Comparison of ENCODE assay signal across 8 cellular contexts in the genomic region with DNA sequence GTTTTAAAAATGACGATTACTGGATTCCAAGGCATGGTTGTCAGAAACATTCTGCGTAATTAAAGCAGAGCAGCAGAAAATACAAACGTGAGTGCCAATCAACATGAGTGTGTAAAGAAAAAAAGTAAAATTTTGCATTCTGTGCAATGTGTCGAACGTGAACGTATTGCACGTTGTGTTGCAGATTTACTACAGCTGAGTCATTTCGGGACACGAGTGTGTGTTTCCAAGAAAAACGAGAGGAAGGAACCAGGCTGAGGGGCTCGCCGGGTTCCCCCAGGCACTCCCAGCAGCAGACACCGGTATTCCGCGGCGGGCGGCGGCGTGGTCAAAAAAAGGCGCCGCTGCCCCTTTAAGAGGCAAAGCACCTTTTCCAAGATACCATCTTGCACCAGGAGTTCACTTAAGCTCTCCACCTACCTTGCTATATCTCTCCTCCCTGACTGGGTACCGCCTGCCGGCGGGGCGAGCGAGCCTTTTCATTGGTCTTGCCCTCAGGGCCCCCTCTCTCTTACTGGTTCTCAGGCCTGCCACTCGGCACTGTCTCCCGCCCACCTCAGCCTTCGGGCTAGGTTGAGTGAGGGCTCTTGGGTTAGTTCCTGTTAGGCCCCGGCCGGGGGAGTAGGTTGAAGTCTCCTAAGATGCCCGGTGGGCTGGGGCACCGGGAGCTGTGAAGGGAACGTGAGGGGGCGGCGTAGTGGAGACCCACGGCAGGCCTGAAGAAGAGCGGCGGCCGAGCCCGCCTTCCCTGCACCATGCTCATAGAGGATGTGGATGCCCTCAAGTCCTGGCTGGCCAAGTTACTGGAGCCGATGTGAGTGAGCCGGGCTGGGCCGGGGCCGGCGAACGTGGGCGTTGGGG. TPM values are rescaled to one million over a fixed set of nuclear protein-coding genes. Genes with fewer than 3 reads are reported as not detected.
DNase-seq lines count a peak whose midpoint lies in the region; ATAC-seq and TF ChIP-seq lines count a peak whose summit lies in the region.

Gene RBM27, plus strand, starts transcription at position 595 of the 861 bp plus-strand sequence. Its CDS starts 161 bp downstream, at position 756.

- peak; percentile 100 for ATAC-seq in GM21717 (IDR thresholded peaks at IDR 0.05; ENCODE audit: unreplicated experiment)

- H3F3A ChIP-seq in PC-9 (ENCODE audit: insufficient read depth, low read depth) = peaks cover 8% of the 10 kb centered on the region; the same call in 1 of the 2 replicates

- H3K4me3 ChIP-seq in PC-9 = peak within 1 kb of the TSS; percentile 96
- H3K4me3 ChIP-seq in esophagus muscularis mucosa = peak within 1 kb of the TSS; percentile 83 to 99 (median 94)
- peak within 1 kb of the TSS; percentile 68 to 88 for H3K4me3 ChIP-seq in muscle layer of colon (ENCODE audit: low read depth in 1 of 2, low read length in 2 of 2)

- POLR2A ChIA-PET in PC-9 (lab: Charles Lee; ENCODE audit: unreplicated experiment) = interaction anchor here (0.5 kb wide), 1 partner anchor 50 kb away, joined by 3 read pairs; no protein-coding TSS in a partner anchor

- H3K9ac ChIP-seq in muscle layer of colon (ENCODE audit: low read length) = peak within 1 kb of the TSS; percentile 75

- WGBS in esophagus muscularis mucosa = under 1% methylated on average over 35 of the region's 48 CpGs

- TF ChIP-seq CTCF in PC-9 (conservative IDR thresholded peaks at IDR 0.05) (no peak), esophagus muscularis mucosa (IDR thresholded peaks at IDR 0.05) (no peak)

- no peak for TF ChIP-seq POLR2A in esophagus muscularis mucosa (IDR thresholded peaks at IDR 0.05; ENCODE audit: low read depth)

- peaks cover 48% of the 10 kb centered on the region for H3K79me2 ChIP-seq in PC-9 (ENCODE audit: low read depth)

- BruUV-seq in PC-9 (replicated peaks; lab: Mats Ljungman, UMichigan) = no TSS peak

- H3K4me1 ChIP-seq in PC-9 (replicated peaks; ENCODE audit: insufficient read depth) (peaks cover 33% of the 10 kb centered on the region), esophagus muscularis mucosa (peaks cover 16 to 48% (median 41%) of the 10 kb centered on the region in 4 donors), muscle layer of colon (ENCODE audit: insufficient read depth, low read length) (peaks cover 26% of the 10 kb centered on the region)

- H3K36me3 ChIP-seq in PC-9 (ENCODE audit: low read depth) (no peaks in the 10 kb centered on the region), esophagus muscularis mucosa (no peaks in the 10 kb centered on the region), muscle layer of colon (ENCODE audit: insufficient read depth, low read length) (no peaks in the 10 kb centered on the region)

- CTCF ChIA-PET in PC-9 (lab: Charles Lee) = interaction anchor here (0.6 kb wide), 1 partner anchor 30 kb away, joined by 6 read pairs; no protein-coding TSS in a partner anchor

- no peaks in the 10 kb centered on the region for H3K9me3 ChIP-seq in PC-9 (ENCODE audit: insufficient read depth, low read depth)
- H3K9me3 ChIP-seq in esophagus muscularis mucosa = no peaks in the 10 kb centered on the region
- no peaks in the 10 kb centered on the region for H3K9me3 ChIP-seq in muscle layer of colon (ENCODE audit: low read length)

- H4K20me1 ChIP-seq in PC-9 (ENCODE audit: insufficient read depth) = peaks cover 31% of the 10 kb centered on the region

- peak within 1 kb of the TSS; percentile 89 for H3K4me2 ChIP-seq in PC-9

- H3K9me2 ChIP-seq in PC-9 (ENCODE audit: insufficient read depth) = no peaks in the 10 kb centered on the region

- peak within 1 kb of the TSS; percentile 75 for H3K27ac ChIP-seq in PC-9
- peak within 1 kb of the TSS; percentile 81 to 90 (median 89) for H3K27ac ChIP-seq in esophagus muscularis mucosa (replicated peaks in 1 of 4)
- peak within 1 kb of the TSS; percentile 97 for H3K27ac ChIP-seq in muscle layer of colon (ENCODE audit: low read depth, low read length)

- TF ChIP-seq EP300 in esophagus muscularis mucosa (IDR thresholded peaks at IDR 0.05) = no peak

- in situ Hi-C loops in KBM-7 (cut with MboI; ENCODE audit: low pct_unique_long_range_greater_than_20kb, low sequenced_read_pairs) = no loop called here

- intact Hi-C loops in PC-9 (cut with micrococcal nuclease; ENCODE audit: unreplicated experiment) (loop anchor here (1.0 kb wide), 3 partner anchors 12 to 244 kb away; partner anchors contain the start of genes LARS1 and TCERG1), esophagus muscularis mucosa (cut with DNase I) (no loop called here)

- H3K27me3 ChIP-seq in PC-9 (ENCODE audit: insufficient read depth, low read depth) = no peaks in the 10 kb centered on the region
- H3K27me3 ChIP-seq in esophagus muscularis mucosa = no peaks in the 10 kb centered on the region
- no peaks in the 10 kb centered on the region for H3K27me3 ChIP-seq in muscle layer of colon (ENCODE audit: control insufficient read depth in 1 of 2, insufficient read depth in 2 of 2, low read length in 2 of 2)

- H2AFZ ChIP-seq in PC-9 = peak within 1 kb of the TSS; percentile 87

- DNase-seq in DMS53 (lab: John Stamatoyannopoulos, UW) (peak; percentile 99), KBM-7 (peak; percentile 100), PC-9 (peak; percentile 96 to 100), esophagus muscularis mucosa (ENCODE audit: extremely low spot score) (peak; percentile 100)
- DNase-seq in activated T-cell treated with anti-CD3 and anti-CD28 coated beads, Interleukin-2, amount 50 U/mL, for 1 hour = peak; percentile 99
- peak; percentile 95 for DNase-seq in stimulated activated CD8-positive, alpha-beta memory T cell treated with anti-CD3 and anti-CD28 coated beads, Interleukin-7, amount 100 ng/mL, for 24 hours (ENCODE audit: low read depth)

RNA-seq across cellular contexts. Expression of gene RBM27, which starts in this region (rescaled TPM):
- 12.0 and 25.1 TPM in 2 replicates for total RNA-seq in PC-9 (2021)
- total RNA-seq in esophagus muscularis mucosa = 10 to 100 TPM; 18.4 to 24.1 (median 20.6) TPM

Comparison
In these comparisons a context has a peak if more than half of its experiments do, and no peak if none do; other contexts are left out.
1. Peak in every context shown above with its lines: DNase-seq, ATAC-seq, H3K4me3 ChIP-seq and H3K27ac ChIP-seq.